Comparison of ENCODE assay signal across 19 cellular contexts in the genomic region with DNA sequence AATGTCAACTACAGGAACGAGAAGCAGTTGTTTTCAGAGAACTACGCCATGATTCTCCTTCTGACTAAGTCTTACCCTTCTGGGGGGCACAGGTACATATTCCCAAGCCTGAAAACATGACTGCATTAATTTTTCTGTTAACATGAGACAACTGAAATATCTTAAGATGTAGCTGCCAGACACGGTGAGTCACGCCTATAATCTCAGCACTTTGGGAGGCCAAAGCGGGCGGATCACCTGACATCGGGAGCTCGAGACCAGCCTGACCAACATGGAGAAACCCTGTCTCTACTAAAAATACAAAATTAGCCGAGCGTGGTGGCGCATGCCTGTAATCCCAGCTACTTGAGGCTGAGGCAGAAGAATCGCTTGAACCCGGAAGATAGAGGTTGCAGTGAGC.
"Had no signal": no experiment of that assay in that cellular context is flagged by ENCODE, and none has a peak within 500 bp of the region (broad histone marks: within the 10 kb centered on the region; RNA-seq: fewer than 3 reads in every experiment).

No MANE protein-coding gene starts in this region.

- DNase-seq: activated CD4-positive, alpha-beta T cell treated with anti-CD3 and anti-CD28 coated beads for 1 hour; activated CD4-positive, alpha-beta T cell treated with anti-CD3 and anti-CD28 coated beads, Interleukin-2, amount 50 U/mL, for 48 hours; activated naive CD4-positive, alpha-beta T cell treated with Interleukin-2 at 50 U/mL for 16 hours; activated naive CD8-positive, alpha-beta T cell treated with anti-CD3 and anti-CD28 coated beads, Interleukin-2, amount 50 U/mL, for 24 hours; cortex of kidney; erythroblast; gastrocnemius medialis; head of caudate nucleus; left ventricle myocardium superior; ovary; psoas muscle; right cardiac atrium; small intestine; stimulated activated CD4-positive, alpha-beta T cell treated with anti-CD3 and anti-CD28 coated beads, Interleukin-15, amount 100 ng/mL, for 24 hours; stimulated activated CD4-positive, alpha-beta T cell treated with anti-CD3 and anti-CD28 coated beads, Interleukin-4, amount 100 ng/mL, for 1 hour; SW 1271; T-helper 2 cell; WERI-Rb-1 had no signal

- H3K4me3 ChIP-seq: breast epithelium, gastrocnemius medialis, ovary, psoas muscle had no signal

- H3K9me3 ChIP-seq: breast epithelium, gastrocnemius medialis, ovary, psoas muscle had no signal

- H3K4me3 Mint-ChIP-seq: activated naive CD8-positive, alpha-beta T cell treated with anti-CD3 and anti-CD28 coated beads, Interleukin-2, amount 50 U/mL, for 24 hours had no signal

- H3K27me3 Mint-ChIP-seq: activated naive CD8-positive, alpha-beta T cell treated with anti-CD3 and anti-CD28 coated beads, Interleukin-2, amount 50 U/mL, for 24 hours had no signal

- H3K4me1 ChIP-seq: breast epithelium had no signal

- H3K27ac ChIP-seq: breast epithelium, gastrocnemius medialis, ovary, psoas muscle, WERI-Rb-1 had no signal

- H3K27me3 ChIP-seq: breast epithelium, gastrocnemius medialis, ovary had no signal

- H3K9me3 Mint-ChIP-seq: activated naive CD8-positive, alpha-beta T cell treated with anti-CD3 and anti-CD28 coated beads, Interleukin-2, amount 50 U/mL, for 24 hours had no signal

- ATAC-seq: activated naive CD8-positive, alpha-beta T cell treated with anti-CD3 and anti-CD28 coated beads, Interleukin-2, amount 50 U/mL, for 24 hours; gastrocnemius medialis; left ventricle myocardium superior; psoas muscle; right cardiac atrium had no signal

- H3K27ac Mint-ChIP-seq: activated naive CD8-positive, alpha-beta T cell treated with anti-CD3 and anti-CD28 coated beads, Interleukin-2, amount 50 U/mL, for 24 hours had no signal

- H3K36me3 ChIP-seq: breast epithelium, ovary had no signal
